Comparison of ENCODE assay signal across 8 cellular contexts in the genomic region with DNA sequence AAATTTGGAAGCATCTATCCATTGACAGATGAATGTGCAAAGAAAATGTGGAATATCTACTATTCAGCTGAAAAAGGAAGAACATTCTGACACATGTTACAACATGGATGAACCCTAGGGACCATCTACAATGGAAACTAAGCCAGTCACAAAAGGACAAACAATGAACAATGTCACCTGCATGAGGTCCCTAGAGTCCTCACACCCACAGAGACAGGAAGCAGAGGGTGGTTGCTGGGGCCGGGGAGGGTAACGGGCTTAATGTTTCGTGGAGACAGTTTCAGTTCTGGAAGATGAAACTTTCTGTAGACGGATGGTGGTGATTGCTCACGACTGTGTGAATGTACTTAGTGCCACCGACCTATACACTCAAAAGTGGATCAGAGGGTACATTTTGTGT.
DNase-seq lines count a peak whose midpoint lies in the region; ATAC-seq and TF ChIP-seq lines count a peak whose summit lies in the region.
"Had no signal": no experiment of that assay in that cellular context is flagged by ENCODE, and none has a peak within 500 bp of the region (broad histone marks: within the 10 kb centered on the region; RNA-seq: fewer than 3 reads in every experiment).

No MANE protein-coding gene starts in this region.

- DNase-seq in activated CD8-positive, alpha-beta T cell treated with anti-CD3 and anti-CD28 coated beads for 36 hours = peak; percentile 62
- DNase-seq in dermis blood vessel endothelial cell (no peak), GM13977 (ENCODE audit: low spot score) (no peak), NCI-H526 (lab: John Stamatoyannopoulos, UW) (no peak)
- DNase-seq: NCI-H524 had no signal

- H3K9me3 Mint-ChIP-seq in activated CD8-positive, alpha-beta T cell treated with anti-CD3 and anti-CD28 coated beads for 36 hours = peaks cover 4% of the 10 kb centered on the region

- in situ Hi-C loops in GM13977 (cut with MboI; ENCODE audit: low pct_unique_long_range_greater_than_20kb, low sequenced_read_pairs, unreplicated experiment) = no loop called here

- H3K27ac Mint-ChIP-seq in activated CD8-positive, alpha-beta T cell treated with anti-CD3 and anti-CD28 coated beads for 36 hours = no peak overlapping the region

- no peak for TF ChIP-seq CTCF in activated CD8-positive, alpha-beta T cell treated with anti-CD3 and anti-CD28 coated beads for 36 hours (IDR thresholded peaks at IDR 0.05)
- no peak for TF ChIP-seq CTCF in GM13977 (IDR thresholded peaks at IDR 0.05; ENCODE audit: extremely low read depth, insufficient read depth, missing control alignments)

- CTCF ChIA-PET in activated CD8-positive, alpha-beta T cell treated with anti-CD3 and anti-CD28 coated beads for 36 hours (lab: Charles Lee) = no interaction called here

- POLR2A ChIA-PET in activated CD8-positive, alpha-beta T cell treated with anti-CD3 and anti-CD28 coated beads for 36 hours (lab: Charles Lee) = no interaction called here

- intact Hi-C loops in activated CD8-positive, alpha-beta T cell treated with anti-CD3 and anti-CD28 coated beads for 36 hours (cut with micrococcal nuclease) = no loop called here

- H3K27me3 Mint-ChIP-seq in activated CD8-positive, alpha-beta T cell treated with anti-CD3 and anti-CD28 coated beads for 36 hours = peaks cover 12% of the 10 kb centered on the region

- no peak overlapping the region for H3K4me3 Mint-ChIP-seq in activated CD8-positive, alpha-beta T cell treated with anti-CD3 and anti-CD28 coated beads for 36 hours

- peak; percentile 92 for ATAC-seq in GM18520 (IDR thresholded peaks at IDR 0.05; ENCODE audit: unreplicated experiment)
- peak; percentile 97 for ATAC-seq in GM19463 (IDR thresholded peaks at IDR 0.05; ENCODE audit: unreplicated experiment)
- ATAC-seq in HG03097 (IDR thresholded peaks at IDR 0.05; ENCODE audit: low FRiP score, unreplicated experiment) = peak; percentile 97
- peak; percentile 87 for ATAC-seq in activated CD8-positive, alpha-beta T cell treated with anti-CD3 and anti-CD28 coated beads for 36 hours

- no peaks in the 10 kb centered on the region for H3K36me3 Mint-ChIP-seq in activated CD8-positive, alpha-beta T cell treated with anti-CD3 and anti-CD28 coated beads for 36 hours (ENCODE audit: low read depth)

- H3K4me1 Mint-ChIP-seq in activated CD8-positive, alpha-beta T cell treated with anti-CD3 and anti-CD28 coated beads for 36 hours (ENCODE audit: low read depth) = peaks cover 12% of the 10 kb centered on the region
